Comparison of ENCODE assay signal across 1 cellular context in the genomic region with DNA sequence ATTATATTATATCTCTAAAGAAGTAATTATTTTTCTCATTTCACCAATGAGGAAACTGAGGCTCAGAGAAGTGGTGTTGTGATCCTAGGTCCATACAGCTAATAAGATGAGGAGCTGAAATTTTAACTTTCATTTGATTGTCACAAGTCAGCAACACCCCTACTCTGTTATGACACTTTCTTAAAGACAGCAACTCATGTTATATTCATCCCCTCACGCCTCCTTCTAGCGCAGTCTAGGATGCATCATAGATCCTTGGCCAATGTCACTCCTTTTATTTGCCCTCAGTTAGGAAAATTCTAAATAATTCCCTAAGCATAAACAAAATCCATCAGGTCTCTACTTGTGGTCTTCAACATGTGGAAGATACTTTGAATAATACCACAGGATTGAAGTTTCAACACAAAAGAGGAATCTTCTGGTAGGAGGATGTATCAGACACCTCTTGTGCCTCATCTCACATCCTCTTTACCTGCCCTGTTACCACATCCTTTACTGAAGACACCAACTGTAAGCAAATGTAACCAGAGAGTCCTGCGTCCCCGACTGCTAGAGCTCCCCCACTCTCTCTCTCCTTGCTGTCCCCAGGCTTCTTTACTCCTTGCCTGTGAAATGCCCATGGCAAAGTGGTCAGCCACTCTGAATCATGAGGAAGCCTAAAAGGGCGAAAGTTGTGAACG.
TF ChIP-seq lines count a peak whose summit lies in the region.

No MANE protein-coding gene starts in this region.

TF ChIP-seq in GM12878, 131 proteins besides CTCF, POLR2A, EP300 and RAD21 (continues in another document):
- TF ChIP-seq, protein P1, sequence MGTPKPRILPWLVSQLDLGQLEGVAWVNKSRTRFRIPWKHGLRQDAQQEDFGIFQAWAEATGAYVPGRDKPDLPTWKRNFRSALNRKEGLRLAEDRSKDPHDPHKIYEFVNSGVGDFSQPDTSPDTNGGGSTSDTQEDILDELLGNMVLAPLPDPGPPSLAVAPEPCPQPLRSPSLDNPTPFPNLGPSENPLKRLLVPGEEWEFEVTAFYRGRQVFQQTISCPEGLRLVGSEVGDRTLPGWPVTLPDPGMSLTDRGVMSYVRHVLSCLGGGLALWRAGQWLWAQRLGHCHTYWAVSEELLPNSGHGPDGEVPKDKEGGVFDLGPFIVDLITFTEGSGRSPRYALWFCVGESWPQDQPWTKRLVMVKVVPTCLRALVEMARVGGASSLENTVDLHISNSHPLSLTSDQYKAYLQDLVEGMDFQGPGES (IDR thresholded peaks at IDR 0.05): no peak
- TF ChIP-seq MTA2 (IDR thresholded peaks at IDR 0.05; ENCODE audit: low read depth) (0 out of 2 replicates have a peak, but pooled peaks have one; percentile 22), CHD1 (IDR thresholded peaks at IDR 0.05; ENCODE audit: low read depth, low read length) (no peak), FOS (IDR thresholded peaks at IDR 0.05; ENCODE audit: borderline replicate concordance, extremely low read depth, insufficient read length) (no peak), SPI1 (IDR thresholded peaks at IDR 0.05; ENCODE audit: borderline replicate concordance, insufficient read depth, low read depth, low read length) (peak; percentile 53; the same call in 1 of the 2 replicates), MYC (IDR thresholded peaks at IDR 0.05; ENCODE audit: insufficient read depth, insufficient read length, insufficient replicate concordance, low read length, severe bottlenecking) (no peak), USF2 (IDR thresholded peaks at IDR 0.05; ENCODE audit: borderline replicate concordance, low read depth, low read length) (no peak), POU2F2 (IDR thresholded peaks at IDR 0.05; ENCODE audit: borderline replicate concordance, low read depth, low read length) (no peak), ZBTB40 (IDR thresholded peaks at IDR 0.05; ENCODE audit: borderline replicate concordance) (no peak), FOXM1 (IDR thresholded peaks at IDR 0.05; ENCODE audit: low read depth, low read length) (no peak), KLF5 (IDR thresholded peaks at IDR 0.05; ENCODE audit: partially characterized antibody) (no peak), YBX1 (IDR thresholded peaks at IDR 0.05) (no peak), ZBED1 (IDR thresholded peaks at IDR 0.05; ENCODE audit: borderline replicate concordance) (no peak), CUX1 (IDR thresholded peaks at IDR 0.05; ENCODE audit: insufficient replicate concordance, low read depth, low read length) (no peak), LARP7 (IDR thresholded peaks at IDR 0.05) (no peak), ZNF207 (IDR thresholded peaks at IDR 0.05; ENCODE audit: borderline replicate concordance) (no peak), DPF2 (IDR thresholded peaks at IDR 0.05) (0 out of 2 replicates have a peak, but pooled peaks have one; percentile 20), BCL3 (IDR thresholded peaks at IDR 0.05; ENCODE audit: borderline replicate concordance, insufficient read depth, low read depth, low read length, poor library complexity, severe bottlenecking) (no peak), IKZF1 (conservative IDR thresholded peaks at IDR 0.05) (peak; percentile 57; the same call in 1 of the 2 replicates), IKZF2 (IDR thresholded peaks at IDR 0.05) (peak; percentile 32; a peak in 1 of 4 replicates), MYB (IDR thresholded peaks at IDR 0.05; ENCODE audit: borderline replicate concordance, low read depth, low read length) (no peak), STAT1 (conservative IDR thresholded peaks at IDR 0.05) (no peak), EGR1 (IDR thresholded peaks at IDR 0.05; ENCODE audit: borderline replicate concordance in 1 of 2, low read depth in 2 of 2, low read length in 2 of 2) (no peak), CREB1 (IDR thresholded peaks at IDR 0.05; ENCODE audit: low read depth) (no peak), RB1 (IDR thresholded peaks at IDR 0.05; ENCODE audit: borderline replicate concordance) (no peak)
- TF ChIP-seq, protein P2, sequence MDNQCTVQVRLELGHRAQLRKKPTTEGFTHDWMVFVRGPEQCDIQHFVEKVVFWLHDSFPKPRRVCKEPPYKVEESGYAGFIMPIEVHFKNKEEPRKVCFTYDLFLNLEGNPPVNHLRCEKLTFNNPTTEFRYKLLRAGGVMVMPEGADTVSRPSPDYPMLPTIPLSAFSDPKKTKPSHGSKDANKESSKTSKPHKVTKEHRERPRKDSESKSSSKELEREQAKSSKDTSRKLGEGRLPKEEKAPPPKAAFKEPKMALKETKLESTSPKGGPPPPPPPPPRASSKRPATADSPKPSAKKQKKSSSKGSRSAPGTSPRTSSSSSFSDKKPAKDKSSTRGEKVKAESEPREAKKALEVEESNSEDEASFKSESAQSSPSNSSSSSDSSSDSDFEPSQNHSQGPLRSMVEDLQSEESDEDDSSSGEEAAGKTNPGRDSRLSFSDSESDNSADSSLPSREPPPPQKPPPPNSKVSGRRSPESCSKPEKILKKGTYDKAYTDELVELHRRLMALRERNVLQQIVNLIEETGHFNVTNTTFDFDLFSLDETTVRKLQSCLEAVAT (IDR thresholded peaks at IDR 0.05): no peak
- TF ChIP-seq, protein P3, sequence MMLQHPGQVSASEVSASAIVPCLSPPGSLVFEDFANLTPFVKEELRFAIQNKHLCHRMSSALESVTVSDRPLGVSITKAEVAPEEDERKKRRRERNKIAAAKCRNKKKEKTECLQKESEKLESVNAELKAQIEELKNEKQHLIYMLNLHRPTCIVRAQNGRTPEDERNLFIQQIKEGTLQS (IDR thresholded peaks at IDR 0.05; ENCODE audit: borderline replicate concordance, extremely low read depth, low read depth, low read length): no peak
- TF ChIP-seq, protein P4, sequence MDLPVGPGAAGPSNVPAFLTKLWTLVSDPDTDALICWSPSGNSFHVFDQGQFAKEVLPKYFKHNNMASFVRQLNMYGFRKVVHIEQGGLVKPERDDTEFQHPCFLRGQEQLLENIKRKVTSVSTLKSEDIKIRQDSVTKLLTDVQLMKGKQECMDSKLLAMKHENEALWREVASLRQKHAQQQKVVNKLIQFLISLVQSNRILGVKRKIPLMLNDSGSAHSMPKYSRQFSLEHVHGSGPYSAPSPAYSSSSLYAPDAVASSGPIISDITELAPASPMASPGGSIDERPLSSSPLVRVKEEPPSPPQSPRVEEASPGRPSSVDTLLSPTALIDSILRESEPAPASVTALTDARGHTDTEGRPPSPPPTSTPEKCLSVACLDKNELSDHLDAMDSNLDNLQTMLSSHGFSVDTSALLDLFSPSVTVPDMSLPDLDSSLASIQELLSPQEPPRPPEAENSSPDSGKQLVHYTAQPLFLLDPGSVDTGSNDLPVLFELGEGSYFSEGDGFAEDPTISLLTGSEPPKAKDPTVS (IDR thresholded peaks at IDR 0.05; ENCODE audit: low read depth, low read length): no peak
- TF ChIP-seq, protein P5, sequence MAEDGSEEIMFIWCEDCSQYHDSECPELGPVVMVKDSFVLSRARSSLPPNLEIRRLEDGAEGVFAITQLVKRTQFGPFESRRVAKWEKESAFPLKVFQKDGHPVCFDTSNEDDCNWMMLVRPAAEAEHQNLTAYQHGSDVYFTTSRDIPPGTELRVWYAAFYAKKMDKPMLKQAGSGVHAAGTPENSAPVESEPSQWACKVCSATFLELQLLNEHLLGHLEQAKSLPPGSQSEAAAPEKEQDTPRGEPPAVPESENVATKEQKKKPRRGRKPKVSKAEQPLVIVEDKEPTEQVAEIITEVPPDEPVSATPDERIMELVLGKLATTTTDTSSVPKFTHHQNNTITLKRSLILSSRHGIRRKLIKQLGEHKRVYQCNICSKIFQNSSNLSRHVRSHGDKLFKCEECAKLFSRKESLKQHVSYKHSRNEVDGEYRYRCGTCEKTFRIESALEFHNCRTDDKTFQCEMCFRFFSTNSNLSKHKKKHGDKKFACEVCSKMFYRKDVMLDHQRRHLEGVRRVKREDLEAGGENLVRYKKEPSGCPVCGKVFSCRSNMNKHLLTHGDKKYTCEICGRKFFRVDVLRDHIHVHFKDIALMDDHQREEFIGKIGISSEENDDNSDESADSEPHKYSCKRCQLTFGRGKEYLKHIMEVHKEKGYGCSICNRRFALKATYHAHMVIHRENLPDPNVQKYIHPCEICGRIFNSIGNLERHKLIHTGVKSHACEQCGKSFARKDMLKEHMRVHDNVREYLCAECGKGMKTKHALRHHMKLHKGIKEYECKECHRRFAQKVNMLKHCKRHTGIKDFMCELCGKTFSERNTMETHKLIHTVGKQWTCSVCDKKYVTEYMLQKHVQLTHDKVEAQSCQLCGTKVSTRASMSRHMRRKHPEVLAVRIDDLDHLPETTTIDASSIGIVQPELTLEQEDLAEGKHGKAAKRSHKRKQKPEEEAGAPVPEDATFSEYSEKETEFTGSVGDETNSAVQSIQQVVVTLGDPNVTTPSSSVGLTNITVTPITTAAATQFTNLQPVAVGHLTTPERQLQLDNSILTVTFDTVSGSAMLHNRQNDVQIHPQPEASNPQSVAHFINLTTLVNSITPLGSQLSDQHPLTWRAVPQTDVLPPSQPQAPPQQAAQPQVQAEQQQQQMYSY (CRISPR knock-in tag; IDR thresholded peaks at IDR 0.05): no peak
- TF ChIP-seq, protein P6, sequence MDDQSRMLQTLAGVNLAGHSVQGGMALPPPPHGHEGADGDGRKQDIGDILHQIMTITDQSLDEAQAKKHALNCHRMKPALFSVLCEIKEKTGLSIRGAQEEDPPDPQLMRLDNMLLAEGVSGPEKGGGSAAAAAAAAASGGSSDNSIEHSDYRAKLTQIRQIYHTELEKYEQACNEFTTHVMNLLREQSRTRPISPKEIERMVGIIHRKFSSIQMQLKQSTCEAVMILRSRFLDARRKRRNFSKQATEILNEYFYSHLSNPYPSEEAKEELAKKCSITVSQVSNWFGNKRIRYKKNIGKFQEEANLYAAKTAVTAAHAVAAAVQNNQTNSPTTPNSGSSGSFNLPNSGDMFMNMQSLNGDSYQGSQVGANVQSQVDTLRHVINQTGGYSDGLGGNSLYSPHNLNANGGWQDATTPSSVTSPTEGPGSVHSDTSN (IDR thresholded peaks at IDR 0.05; ENCODE audit: insufficient replicate concordance, low read depth, low read length): no peak
